In genomic region chr10:128498378-128498730, GRCh38 we compare ENCODE assay signal across 18 cellular contexts.
"Had no signal": no experiment of that assay in that cellular context is flagged by ENCODE, and none has a peak within 500 bp of the region (broad histone marks: within the 10 kb centered on the region; RNA-seq: fewer than 3 reads in every experiment).

No MANE protein-coding gene starts in this region.

- H3K27me3 Mint-ChIP-seq: activated naive CD8-positive, alpha-beta T cell had no signal

- H3K36me3 ChIP-seq: colonic mucosa, lower lobe of right lung, suprapubic skin, tibial artery had no signal

- H3K27me3 ChIP-seq: body of pancreas, colonic mucosa, suprapubic skin, tibial artery had no signal

- H3K36me3 Mint-ChIP-seq: activated naive CD8-positive, alpha-beta T cell; natural killer cell treated with Interleukin-12 subunit alpha and Interleukin-12 subunit beta and Interleukin-15 and Interleukin-18, amount 100 ng/mL, for 72 hours had no signal

- H3K9me3 Mint-ChIP-seq: natural killer cell treated with Interleukin-12 subunit alpha and Interleukin-12 subunit beta and Interleukin-15 and Interleukin-18, amount 100 ng/mL, for 72 hours had no signal

- ATAC-seq: activated CD4-positive, alpha-beta T cell treated with anti-CD3 and anti-CD28 coated beads for 36 hours; activated CD8-positive, alpha-beta T cell treated with anti-CD3 and anti-CD28 coated beads, Interleukin-2, amount 10 ng/mL, durations not matched to agents 7 days and 5 days; body of pancreas; lower lobe of right lung; mucosa of descending colon; right cardiac atrium had no signal

- H3K4me3 ChIP-seq: body of pancreas, colonic mucosa, lower lobe of right lung, mucosa of descending colon, suprapubic skin, tibial artery had no signal

- DNase-seq: activated CD4-positive, alpha-beta T cell treated with anti-CD3 and anti-CD28 coated beads for 36 hours; activated CD4-positive, CD25-positive, alpha-beta regulatory T cell; activated CD8-positive, alpha-beta T cell treated with anti-CD3 and anti-CD28 coated beads, Interleukin-2, amount 10 ng/mL, durations not matched to agents 7 days and 5 days; activated effector memory CD4-positive, alpha-beta T cell treated with Interleukin-2 at 50 U/mL for 16 hours; activated naive CD4-positive, alpha-beta T cell treated with Interleukin-2 at 50 U/mL for 16 hours; anterior cingulate cortex; body of pancreas; colonic mucosa; effector CD8-positive, alpha-beta T cell; lower lobe of right lung; mucosa of descending colon; right cardiac atrium; stimulated activated naive CD4-positive, alpha-beta T cell; T-helper 2 cell; tibial artery had no signal

- H3K4me1 ChIP-seq: body of pancreas, colonic mucosa, lower lobe of right lung, suprapubic skin, tibial artery had no signal

- H3K27ac ChIP-seq: body of pancreas, colonic mucosa, lower lobe of right lung, suprapubic skin, tibial artery had no signal

- H3K9me3 ChIP-seq: body of pancreas, colonic mucosa, lower lobe of right lung, mucosa of descending colon, suprapubic skin, tibial artery had no signal

- H3K4me1 Mint-ChIP-seq: activated CD4-positive, alpha-beta T cell treated with anti-CD3 and anti-CD28 coated beads for 36 hours had no signal

- H3K27ac Mint-ChIP-seq: activated CD4-positive, alpha-beta T cell treated with anti-CD3 and anti-CD28 coated beads for 36 hours; activated CD8-positive, alpha-beta T cell treated with anti-CD3 and anti-CD28 coated beads, Interleukin-2, amount 10 ng/mL, durations not matched to agents 7 days and 5 days; activated naive CD8-positive, alpha-beta T cell; natural killer cell treated with Interleukin-12 subunit alpha and Interleukin-12 subunit beta and Interleukin-15 and Interleukin-18, amount 100 ng/mL, for 72 hours had no signal

- H3K4me3 Mint-ChIP-seq: activated CD4-positive, alpha-beta T cell treated with anti-CD3 and anti-CD28 coated beads for 36 hours; activated CD8-positive, alpha-beta T cell treated with anti-CD3 and anti-CD28 coated beads, Interleukin-2, amount 10 ng/mL, durations not matched to agents 7 days and 5 days; activated naive CD8-positive, alpha-beta T cell; natural killer cell treated with Interleukin-12 subunit alpha and Interleukin-12 subunit beta and Interleukin-15 and Interleukin-18, amount 100 ng/mL, for 72 hours had no signal
